Comparison of ENCODE assay signal across 13 cellular contexts in genomic region chr7:117219485-117219884, GRCh38.
DNase-seq lines count a peak whose midpoint lies in the region; ATAC-seq and TF ChIP-seq lines count a peak whose summit lies in the region.
"Had no signal": no experiment of that assay in that cellular context is flagged by ENCODE, and none has a peak within 500 bp of the region (broad histone marks: within the 10 kb centered on the region; RNA-seq: fewer than 3 reads in every experiment).

No MANE protein-coding gene starts in this region.

- no peaks in the 10 kb centered on the region for H3K36me3 ChIP-seq in PC-3 (ENCODE audit: low read depth, low read length)
- H3K36me3 ChIP-seq in upper lobe of right lung = peaks cover 20% of the 10 kb centered on the region
- H3K36me3 ChIP-seq: neutrophil had no signal

- DNase-seq in activated T-cell treated with anti-CD3 and anti-CD28 coated beads, Interleukin-2, amount 50 U/mL, for 72 hours = no peak
- no peak for DNase-seq in activated T-cell treated with anti-CD3 and anti-CD28 coated beads, Interleukin-2, amount 50 U/mL, for 4 hours
- DNase-seq in PC-3 (no peak), fibroblast of peridontal ligament (ENCODE audit: extremely low read depth) (peak; percentile 36), upper lobe of right lung (no peak), GF-D8 (lab: John Stamatoyannopoulos, UW) (no peak)
- no peak for DNase-seq in NK-92 treated with Interleukin-12 subunit alpha and Interleukin-12 subunit beta, amount 100 ng/mL, for 24 hours (lab: John Stamatoyannopoulos, UW)
- DNase-seq: activated naive CD4-positive, alpha-beta T cell treated with anti-CD3 and anti-CD28 coated beads, Interleukin-2, amount 10 ng/mL, durations not matched to agents 7 days and 5 days; mesendoderm; Right ventricle myocardium superior; T-helper 9 cell had no signal

- no peak overlapping the region for H2AFZ ChIP-seq in PC-3 (ENCODE audit: low read length)

- H3K4me1 ChIP-seq in PC-3 (ENCODE audit: insufficient read depth, low read length) = no peaks in the 10 kb centered on the region
- no peaks in the 10 kb centered on the region for H3K4me1 ChIP-seq in upper lobe of right lung

- no peaks in the 10 kb centered on the region for H4K20me1 ChIP-seq in PC-3 (ENCODE audit: low read length)

- H3K4me3 Mint-ChIP-seq in activated T-cell treated with anti-CD3 and anti-CD28 coated beads, Interleukin-2, amount 50 U/mL, for 72 hours = no peak overlapping the region
- no peak overlapping the region for H3K4me3 Mint-ChIP-seq in activated T-cell treated with anti-CD3 and anti-CD28 coated beads, Interleukin-2, amount 50 U/mL, for 4 hours
- H3K4me3 Mint-ChIP-seq: activated naive CD4-positive, alpha-beta T cell treated with anti-CD3 and anti-CD28 coated beads, Interleukin-2, amount 10 ng/mL, durations not matched to agents 7 days and 5 days had no signal

- H3K9me2 ChIP-seq in PC-3 (replicated peaks; ENCODE audit: low read length) = no peaks in the 10 kb centered on the region

- no peak overlapping the region for H3K4me2 ChIP-seq in PC-3 (ENCODE audit: low read length)

- intact Hi-C loops in PC-3 (cut with micrococcal nuclease) = loop anchor here (2.0 kb wide), 1 partner anchor 51 kb away; no protein-coding TSS in a partner anchor
- intact Hi-C loops in upper lobe of right lung (cut with DNase I) = no loop called here

- no peak overlapping the region for H3K27ac Mint-ChIP-seq in activated T-cell treated with anti-CD3 and anti-CD28 coated beads, Interleukin-2, amount 50 U/mL, for 72 hours
- H3K27ac Mint-ChIP-seq: activated naive CD4-positive, alpha-beta T cell treated with anti-CD3 and anti-CD28 coated beads, Interleukin-2, amount 10 ng/mL, durations not matched to agents 7 days and 5 days had no signal

- H3K4me3 ChIP-seq in PC-3 (ENCODE audit: low read length) = no peak overlapping the region
- no peak overlapping the region for H3K4me3 ChIP-seq in upper lobe of right lung

- POLR2A ChIA-PET in PC-3 (lab: Charles Lee; ENCODE audit: unreplicated experiment) = no interaction called here

- CTCF ChIA-PET in PC-3 (lab: Charles Lee) = no interaction called here

- TF ChIP-seq CTCF in PC-3 (conservative IDR thresholded peaks at IDR 0.05; ENCODE audit: low read depth, low read length) (no peak), upper lobe of right lung (IDR thresholded peaks at IDR 0.05) (no peak)

- H3K4me1 Mint-ChIP-seq in activated T-cell treated with anti-CD3 and anti-CD28 coated beads, Interleukin-2, amount 50 U/mL, for 72 hours (ENCODE audit: low read depth) = no peaks in the 10 kb centered on the region
- no peaks in the 10 kb centered on the region for H3K4me1 Mint-ChIP-seq in activated T-cell treated with anti-CD3 and anti-CD28 coated beads, Interleukin-2, amount 50 U/mL, for 4 hours (ENCODE audit: low read depth)
- H3K4me1 Mint-ChIP-seq: activated naive CD4-positive, alpha-beta T cell treated with anti-CD3 and anti-CD28 coated beads, Interleukin-2, amount 10 ng/mL, durations not matched to agents 7 days and 5 days had no signal

- no peaks in the 10 kb centered on the region for H3F3A ChIP-seq in PC-3 (ENCODE audit: low read length, unreplicated experiment)

- BruUV-seq in PC-3 (replicated peaks; lab: Mats Ljungman, UMichigan) = no TSS peak

- H3K27ac ChIP-seq in PC-3 (ENCODE audit: low read length) (no peak overlapping the region), upper lobe of right lung (no peak overlapping the region)
- H3K27ac ChIP-seq: neutrophil had no signal

- peak; percentile 40 to 50 for ATAC-seq in activated T-cell treated with anti-CD3 and anti-CD28 coated beads, Interleukin-2, amount 50 U/mL, for 72 hours (replicated peaks in 1 of 2)
- no peak for ATAC-seq in activated T-cell treated with anti-CD3 and anti-CD28 coated beads, Interleukin-2, amount 50 U/mL, for 4 hours
- ATAC-seq in PC-3 (peak; percentile 40; the same call in 1 of the 2 replicates), upper lobe of right lung (peak; percentile 44), HG03097 (IDR thresholded peaks at IDR 0.05; ENCODE audit: low FRiP score, unreplicated experiment) (no peak)

- H3K36me3 Mint-ChIP-seq in activated T-cell treated with anti-CD3 and anti-CD28 coated beads, Interleukin-2, amount 50 U/mL, for 72 hours (ENCODE audit: insufficient read depth in 2 of 2) = no peaks in the 10 kb centered on the region
- H3K36me3 Mint-ChIP-seq in activated T-cell treated with anti-CD3 and anti-CD28 coated beads, Interleukin-2, amount 50 U/mL, for 4 hours (ENCODE audit: insufficient read depth) = peaks cover 10% of the 10 kb centered on the region
- H3K36me3 Mint-ChIP-seq: activated naive CD4-positive, alpha-beta T cell treated with anti-CD3 and anti-CD28 coated beads, Interleukin-2, amount 10 ng/mL, durations not matched to agents 7 days and 5 days had no signal

- no peaks in the 10 kb centered on the region for H3K27me3 ChIP-seq in PC-3 (ENCODE audit: low read length)
- H3K27me3 ChIP-seq in upper lobe of right lung = no peaks in the 10 kb centered on the region
- H3K27me3 ChIP-seq: neutrophil had no signal

- H3K9me3 Mint-ChIP-seq in activated T-cell treated with anti-CD3 and anti-CD28 coated beads, Interleukin-2, amount 50 U/mL, for 72 hours = no peaks in the 10 kb centered on the region
- no peaks in the 10 kb centered on the region for H3K9me3 Mint-ChIP-seq in activated T-cell treated with anti-CD3 and anti-CD28 coated beads, Interleukin-2, amount 50 U/mL, for 4 hours
- H3K9me3 Mint-ChIP-seq: activated naive CD4-positive, alpha-beta T cell treated with anti-CD3 and anti-CD28 coated beads, Interleukin-2, amount 10 ng/mL, durations not matched to agents 7 days and 5 days had no signal

- no peaks in the 10 kb centered on the region for H3K79me2 ChIP-seq in PC-3 (ENCODE audit: low read length)

- no peaks in the 10 kb centered on the region for H3K27me3 Mint-ChIP-seq in activated T-cell treated with anti-CD3 and anti-CD28 coated beads, Interleukin-2, amount 50 U/mL, for 72 hours (ENCODE audit: low read depth)
- H3K27me3 Mint-ChIP-seq in activated T-cell treated with anti-CD3 and anti-CD28 coated beads, Interleukin-2, amount 50 U/mL, for 4 hours (ENCODE audit: low read depth) = no peaks in the 10 kb centered on the region
- H3K27me3 Mint-ChIP-seq: activated naive CD4-positive, alpha-beta T cell treated with anti-CD3 and anti-CD28 coated beads, Interleukin-2, amount 10 ng/mL, durations not matched to agents 7 days and 5 days had no signal

- H3K9me3 ChIP-seq in PC-3 (ENCODE audit: low read length) = no peaks in the 10 kb centered on the region
- no peaks in the 10 kb centered on the region for H3K9me3 ChIP-seq in upper lobe of right lung
- H3K9me3 ChIP-seq: neutrophil had no signal

- no peak overlapping the region for H3K9ac ChIP-seq in PC-3 (ENCODE audit: low read length)

Comparison
In these comparisons a context has a peak if more than half of its experiments do, and no peak if none do; other contexts are left out.
1. ATAC-seq: peak in activated T-cell treated with anti-CD3 and anti-CD28 coated beads, Interleukin-2, amount 50 U/mL, for 72 hours (2 of 2), PC-3 (single experiment) and upper lobe of right lung (single experiment); none in activated T-cell treated with anti-CD3 and anti-CD28 coated beads, Interleukin-2, amount 50 U/mL, for 4 hours (0 of 2) and HG03097 (single experiment).